Comparison of ENCODE assay signal across 8 cellular contexts in the genomic region with DNA sequence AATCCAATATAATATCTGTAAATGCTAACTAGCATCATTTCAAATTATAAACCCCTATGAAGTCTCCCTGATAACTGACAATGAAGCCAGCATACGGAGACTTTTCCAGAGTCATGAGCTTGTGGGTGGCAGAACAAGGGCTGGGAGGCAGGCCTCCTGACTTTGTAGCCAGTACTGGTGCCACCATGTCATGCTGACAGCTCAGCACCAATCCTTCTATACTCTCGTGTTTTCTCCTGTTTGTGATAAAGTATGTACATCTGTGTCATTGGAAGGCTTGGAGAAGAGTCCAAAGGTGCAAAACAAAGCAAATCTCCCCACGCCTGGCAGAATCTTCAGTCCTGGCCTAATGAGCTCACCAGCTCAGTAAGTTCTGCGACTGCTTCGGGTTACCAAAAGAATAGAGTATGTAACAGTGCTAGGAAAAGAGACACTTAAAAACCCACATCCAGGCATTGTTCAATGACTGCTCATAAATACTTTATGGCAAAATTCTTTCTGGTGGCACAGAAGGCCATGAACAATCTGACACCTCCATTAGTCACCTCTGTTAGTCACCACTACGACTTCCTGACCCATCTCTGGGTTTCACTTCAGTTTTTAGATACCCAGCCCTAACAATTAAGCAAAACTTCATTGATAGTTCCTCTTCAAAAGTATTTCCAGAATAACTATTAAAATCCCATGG. TPM values are rescaled to one million over a fixed set of nuclear protein-coding genes. Genes with fewer than 3 reads are reported as not detected.
DNase-seq lines count a peak whose midpoint lies in the region; ATAC-seq, FAIRE-seq and TF ChIP-seq lines count a peak whose summit lies in the region.

No MANE protein-coding gene starts in this region.

- no peak overlapping the region for H3K27ac ChIP-seq in pancreas
- H3K27ac ChIP-seq in right atrium auricular region, result no peak overlapping the region
- H3K27ac ChIP-seq in psoas muscle, result no peak overlapping the region

- WGBS in pancreas, 2 donors, result 75 to 76% methylated on average over 6 of the region's 6 CpGs
- 63 to 78% (median 70%) methylated on average over 6 of the region's 6 CpGs for WGBS in psoas muscle, 3 donors

- H3K9ac ChIP-seq in adipocyte (ENCODE audit: low read length), result peak overlapping the region; percentile 56

- FAIRE-seq in HTR-8/SVneo (lab: Jason Lieb, UNC) (no peak), pancreas (lab: Jason Lieb, UNC) (no peak)

- H3K4me3 ChIP-seq in adipocyte (ENCODE audit: low read length), result peak overlapping the region; percentile 35
- H3K4me3 ChIP-seq in pancreas, result no peak overlapping the region
- H3K4me3 ChIP-seq in right atrium auricular region, result no peak overlapping the region
- no peak overlapping the region for H3K4me3 ChIP-seq in psoas muscle

- DNase-seq in GM13977 (ENCODE audit: low spot score) (peak; percentile 26), HTR-8/SVneo (ENCODE audit: insufficient read length, low spot score) (peak; percentile 6), adipocyte (ENCODE audit: low read depth) (peak; percentile 56), pancreas (no peak), sciatic nerve (ENCODE audit: low spot score) (no peak), right atrium auricular region (ENCODE audit: low spot score) (no peak), psoas muscle (no peak)

- in situ Hi-C loops in GM13977 (cut with MboI; ENCODE audit: low pct_unique_long_range_greater_than_20kb, low sequenced_read_pairs, unreplicated experiment), result no loop called here

- H3K27me3 ChIP-seq in adipocyte (replicated peaks; ENCODE audit: control insufficient read depth, insufficient read depth, low read length) (no peaks in the 10 kb centered on the region), pancreas (no peaks in the 10 kb centered on the region), right atrium auricular region (no peaks in the 10 kb centered on the region), psoas muscle (ENCODE audit: insufficient read depth in 3 of 3, low read length in 2 of 3) (no peaks in the 10 kb centered on the region)

- H3K9me3 ChIP-seq in adipocyte (ENCODE audit: control insufficient read depth, low read length), result no peaks in the 10 kb centered on the region
- no peaks in the 10 kb centered on the region for H3K9me3 ChIP-seq in pancreas
- H3K9me3 ChIP-seq in right atrium auricular region, result no peaks in the 10 kb centered on the region
- no peaks in the 10 kb centered on the region for H3K9me3 ChIP-seq in psoas muscle

- intact Hi-C loops in pancreas (cut with DNase I) (no loop called here), sciatic nerve (cut with DNase I) (no loop called here), psoas muscle (cut with DNase I) (no loop called here)

- peaks cover 29% of the 10 kb centered on the region for H3K4me1 ChIP-seq in adipocyte (ENCODE audit: control insufficient read depth, insufficient read depth, low read length)
- peaks cover 0 to 25% (median 0%) of the 10 kb centered on the region in 3 donors for H3K4me1 ChIP-seq in pancreas
- no peaks in the 10 kb centered on the region for H3K4me1 ChIP-seq in right atrium auricular region
- H3K4me1 ChIP-seq in psoas muscle, result no peaks in the 10 kb centered on the region

- H3K36me3 ChIP-seq in adipocyte (ENCODE audit: control insufficient read depth, insufficient read depth, low read length, severe bottlenecking), result no peaks in the 10 kb centered on the region
- H3K36me3 ChIP-seq in pancreas, result no peaks in the 10 kb centered on the region
- no peaks in the 10 kb centered on the region for H3K36me3 ChIP-seq in right atrium auricular region
- no peaks in the 10 kb centered on the region for H3K36me3 ChIP-seq in psoas muscle (ENCODE audit: insufficient read depth in 1 of 2, low read depth in 1 of 2)

- no peak for TF ChIP-seq CTCF in GM13977 (IDR thresholded peaks at IDR 0.05; ENCODE audit: extremely low read depth, insufficient read depth, missing control alignments)
- TF ChIP-seq CTCF in pancreas (IDR thresholded peaks at IDR 0.05), result no peak
- no peak for TF ChIP-seq CTCF in right atrium auricular region (IDR thresholded peaks at IDR 0.05)
- no peak for TF ChIP-seq CTCF in psoas muscle (IDR thresholded peaks at IDR 0.05)

- ATAC-seq in GM21717 (IDR thresholded peaks at IDR 0.05; ENCODE audit: unreplicated experiment), result peak; percentile 97
- peak in 3 of 4 donors; percentile 32 to 64 (median 40) for ATAC-seq in pancreas
- no peak for ATAC-seq in sciatic nerve
- ATAC-seq in psoas muscle, result no peak

RNA-seq across cellular contexts. Expression of a gene that starts 24.5 kb away (rescaled TPM):
- total RNA-seq in pancreas, result 1 to 10 TPM; 1.4 to 8.3 (median 4.0) TPM
- polyA plus RNA-seq in pancreas, result 1 to 10 TPM; 1.1 to 2.3 TPM
- total RNA-seq in sciatic nerve, result 17.1 TPM
- 1 to 10 TPM; 1.8 to 8.7 TPM for total RNA-seq in right atrium auricular region
- total RNA-seq in psoas muscle, result 1 to 10 TPM in 3 of 4 donors, under 1 TPM in 1; 0.59 to 4.8 (median 1.8) TPM
- 1 to 10 TPM; 1.4 to 6.6 (median 1.5) TPM for polyA plus RNA-seq in psoas muscle

RNA-seq across cellular contexts. Expression of a gene that starts 32.8 kb away (rescaled TPM):
- 10 to 100 TPM in 2 of 6 donors, 1 to 10 TPM in 4; 5.1 to 10.7 (median 8.0) TPM for total RNA-seq in pancreas
- 1 to 10 TPM; 2.3 to 6.6 TPM for polyA plus RNA-seq in pancreas
- 65.2 TPM for total RNA-seq in sciatic nerve
- total RNA-seq in right atrium auricular region, result 10 to 100 TPM; 22.2 to 26.7 TPM
- 1 to 10 TPM; 1.4 to 3.7 (median 1.6) TPM for total RNA-seq in psoas muscle
- polyA plus RNA-seq in psoas muscle, result under 1 TPM; 0.32 to 0.55 (median 0.33) TPM

Comparison
In these comparisons a context has a peak if more than half of its experiments do, and no peak if none do; other contexts are left out.
1. DNase-seq: peak in GM13977 (single experiment), HTR-8/SVneo (single experiment) and adipocyte (single experiment); none in pancreas (0 of 6), sciatic nerve (single experiment), right atrium auricular region (single experiment) and psoas muscle (0 of 2).
2. ATAC-seq: peak in GM21717 (single experiment) and pancreas (3 of 4); none in sciatic nerve (single experiment) and psoas muscle (0 of 4).